In genomic region chr12:24496755-24497154, GRCh38 we compare ENCODE assay signal across 15 cellular contexts.
DNase-seq lines count a peak whose midpoint lies in the region; FAIRE-seq and TF ChIP-seq lines count a peak whose summit lies in the region.
"Had no signal": no experiment of that assay in that cellular context is flagged by ENCODE, and none has a peak within 500 bp of the region (broad histone marks: within the 10 kb centered on the region; RNA-seq: fewer than 3 reads in every experiment).

No MANE protein-coding gene starts in this region.

- H3K4me3 ChIP-seq in fibroblast of villous mesenchyme (ENCODE audit: low read depth, low read length) (no peak overlapping the region), H7 (ENCODE audit: insufficient read depth, low read depth, low read length) (no peak overlapping the region)
- H3K4me3 ChIP-seq: BLaER1, esophagus muscularis mucosa, lung had no signal

- TF ChIP-seq POLR2A in GM12892 (IDR thresholded peaks at IDR 0.05; ENCODE audit: low read depth, low read length), result no peak

- H3K27me3 ChIP-seq in H7 (ENCODE audit: control insufficient read depth, insufficient read depth, low read length), result no peaks in the 10 kb centered on the region
- H3K27me3 ChIP-seq: BLaER1 had no signal

- no peak for TF ChIP-seq CTCF in fibroblast of villous mesenchyme (IDR thresholded peaks at IDR 0.05; ENCODE audit: insufficient read depth, low read depth, low read length)

- FAIRE-seq in GM12892 (lab: Jason Lieb, UNC), result no peak

- DNase-seq in HCEC 1CT (peak; percentile 81), amniotic epithelial cell (ENCODE audit: low read depth) (peak; percentile 72), fibroblast of villous mesenchyme (ENCODE audit: low read depth) (peak; percentile 64), renal cortical epithelial cell (ENCODE audit: low read depth) (peak; percentile 80), H7 (no peak), GM12892 (ENCODE audit: insufficient read length) (no peak), NOMO-1 treated with DMSO at 0.1 percent for 48 hours (lab: John Stamatoyannopoulos, UW; ENCODE audit: unreplicated experiment) (no peak)
- DNase-seq in activated T-cell treated with anti-CD3 and anti-CD28 coated beads, Interleukin-2, amount 50 U/mL, for 48 hours, result no peak
- DNase-seq: activated CD8-positive, alpha-beta T cell treated with anti-CD3 and anti-CD28 coated beads for 36 hours; amniotic stem cell; DMS53; NCI-H510A treated with DMSO at 0.1 percent for 48 hours had no signal

- no peaks in the 10 kb centered on the region for H3K36me3 ChIP-seq in H7 (replicated peaks; ENCODE audit: control insufficient read depth, insufficient read depth, low read length)
- H3K36me3 ChIP-seq: BLaER1, esophagus muscularis mucosa had no signal

Comparison
In these comparisons a context has a peak if more than half of its experiments do, and no peak if none do; other contexts are left out.
1. DNase-seq: peak in HCEC 1CT (single experiment), amniotic epithelial cell (single experiment), fibroblast of villous mesenchyme (single experiment) and renal cortical epithelial cell (single experiment); none in H7 (single experiment), GM12892 (single experiment), NOMO-1 treated with DMSO at 0.1 percent for 48 hours (single experiment) and activated T-cell treated with anti-CD3 and anti-CD28 coated beads, Interleukin-2, amount 50 U/mL, for 48 hours (0 of 2).